ENCODE assay signal across 1 cellular context in the genomic region with DNA sequence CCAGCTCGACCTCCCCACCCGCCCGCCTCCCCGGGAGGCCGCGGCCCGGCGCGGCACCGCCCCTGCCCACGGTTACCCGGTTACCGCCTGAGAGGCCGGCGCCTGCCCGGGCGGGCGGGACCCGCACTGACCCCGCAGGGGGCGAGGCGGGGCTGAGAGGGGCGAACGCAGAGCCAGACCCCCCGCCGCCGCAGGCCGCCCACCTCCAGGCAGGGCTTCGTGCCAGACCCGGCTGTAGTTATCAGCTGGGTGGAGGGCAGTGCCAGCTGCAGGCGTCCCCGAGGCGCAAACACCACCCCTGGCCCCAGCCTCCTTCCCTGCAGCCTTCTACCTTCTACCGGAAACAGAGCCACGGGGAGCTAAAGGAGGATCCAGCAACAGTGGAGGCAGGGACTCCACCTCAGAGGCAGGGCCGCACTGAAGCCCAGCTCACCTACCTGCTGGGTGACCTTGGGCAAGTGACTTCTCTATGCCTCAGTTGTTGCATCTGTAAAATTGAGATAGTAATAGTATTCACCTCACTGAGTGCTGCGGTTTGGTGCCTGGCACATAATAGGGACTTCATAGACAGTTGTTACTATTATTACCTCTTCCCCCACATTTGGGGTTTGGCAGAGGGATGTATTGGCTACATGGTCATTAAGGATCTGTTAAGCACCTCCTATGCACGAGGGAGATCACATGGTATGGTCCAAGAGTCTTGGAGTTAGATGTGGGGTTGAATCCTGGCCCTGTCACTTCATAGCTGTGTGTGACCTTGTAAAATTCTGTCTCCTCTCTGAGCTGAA.
TF ChIP-seq lines count a peak whose summit lies in the region.

No MANE protein-coding gene starts in this region.

TF ChIP-seq in GM12878, 131 proteins besides CTCF, POLR2A, EP300 and RAD21 (continued from another document):
- TF ChIP-seq DPF2 (IDR thresholded peaks at IDR 0.05), result no peak
- no peak for TF ChIP-seq BACH1 (IDR thresholded peaks at IDR 0.05; ENCODE audit: borderline replicate concordance)
- TF ChIP-seq, protein P1, sequence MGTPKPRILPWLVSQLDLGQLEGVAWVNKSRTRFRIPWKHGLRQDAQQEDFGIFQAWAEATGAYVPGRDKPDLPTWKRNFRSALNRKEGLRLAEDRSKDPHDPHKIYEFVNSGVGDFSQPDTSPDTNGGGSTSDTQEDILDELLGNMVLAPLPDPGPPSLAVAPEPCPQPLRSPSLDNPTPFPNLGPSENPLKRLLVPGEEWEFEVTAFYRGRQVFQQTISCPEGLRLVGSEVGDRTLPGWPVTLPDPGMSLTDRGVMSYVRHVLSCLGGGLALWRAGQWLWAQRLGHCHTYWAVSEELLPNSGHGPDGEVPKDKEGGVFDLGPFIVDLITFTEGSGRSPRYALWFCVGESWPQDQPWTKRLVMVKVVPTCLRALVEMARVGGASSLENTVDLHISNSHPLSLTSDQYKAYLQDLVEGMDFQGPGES (IDR thresholded peaks at IDR 0.05), result no peak
- TF ChIP-seq NBN (IDR thresholded peaks at IDR 0.05), result no peak
